ENCODE assay signal across 10 cellular contexts in the genomic region with DNA sequence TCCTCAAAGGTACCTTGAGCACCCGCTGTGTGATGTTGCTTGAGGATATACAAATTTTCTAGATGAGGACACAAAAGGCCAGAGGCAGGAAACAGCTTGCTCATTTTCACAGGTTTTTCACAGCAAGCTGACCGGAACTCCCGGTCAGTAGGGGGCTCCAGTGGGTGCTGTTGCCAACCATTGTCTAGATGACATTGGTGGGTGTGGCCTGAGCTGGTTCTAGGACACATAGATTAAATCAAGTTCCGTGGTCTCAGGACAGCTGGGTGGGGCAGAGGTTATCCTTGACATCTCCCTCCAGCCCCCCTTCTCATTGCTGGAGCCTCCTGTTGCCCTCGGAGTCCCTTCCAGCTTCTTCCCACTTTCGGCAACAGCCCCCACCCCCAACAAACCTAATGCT.
A peak's percentile ranks its signal among the peaks of the same experiment; 100 is the strongest.
DNase-seq lines count a peak whose midpoint lies in the region; ATAC-seq, FAIRE-seq and TF ChIP-seq lines count a peak whose summit lies in the region.
"Had no signal": no experiment of that assay in that cellular context is flagged by ENCODE, and none has a peak within 500 bp of the region (broad histone marks: within the 10 kb centered on the region; RNA-seq: fewer than 3 reads in every experiment).

No MANE protein-coding gene starts in this region.

- H3K4me3 Mint-ChIP-seq in CD14-positive monocyte, result no peak overlapping the region
- H3K4me3 Mint-ChIP-seq: dendritic cell treated with granulocyte-macrophage colony-stimulating factor and Interleukin-4, amounts not matched to agents 40 ng/mL and 50 ng/mL, for 4 days had no signal

- H3K9ac ChIP-seq in Karpas-422 (ENCODE audit: low read length), result no peak overlapping the region

- intact Hi-C loops in CD14-positive monocyte (cut with micrococcal nuclease), result no loop called here
- intact Hi-C loops in breast epithelium (cut with DNase I; ENCODE audit: low total_unique reads), result loop anchor here (2.0 kb wide), 1 partner anchor 68 kb away; no protein-coding TSS in a partner anchor
- intact Hi-C loops in lower lobe of right lung (cut with DNase I), result no loop called here

- no peak overlapping the region for H3K27ac ChIP-seq in Karpas-422 (ENCODE audit: low read length)
- H3K27ac ChIP-seq in breast epithelium, result peak overlapping the region; percentile 4 to 82
- no peak overlapping the region for H3K27ac ChIP-seq in lower lobe of right lung

- peaks cover 0 to 3% of the 10 kb centered on the region in 2 donors for H3K36me3 Mint-ChIP-seq in CD14-positive monocyte

- peak; percentile 1 for DNase-seq in CD14-positive monocyte (ENCODE audit: low spot score)
- peak; percentile 57 for DNase-seq in Karpas-422
- DNase-seq in breast epithelium (ENCODE audit: low spot score in 2 of 2), result peak in 1 of 2 donors; percentile 28
- DNase-seq in lower lobe of right lung, result no peak
- no peak for DNase-seq in GM19239 (ENCODE audit: insufficient read length, low spot score)
- DNase-seq in stimulated activated CD4-positive, alpha-beta T cell treated with anti-CD3 and anti-CD28 coated beads, Interleukin-1b, Interleukin-23, amount 100 ng/mL, for 48 hours, result no peak
- DNase-seq: NCI-H510A treated with DMSO at 0.1 percent for 48 hours had no signal

- H3K4me2 ChIP-seq in Karpas-422 (ENCODE audit: low read depth, low read length, poor library complexity, severe bottlenecking), result no peak overlapping the region

- no peaks in the 10 kb centered on the region for H3K79me2 ChIP-seq in Karpas-422 (ENCODE audit: low read length)

- no peaks in the 10 kb centered on the region for H3K9me2 ChIP-seq in Karpas-422 (replicated peaks; ENCODE audit: insufficient read depth, low read length)

- TF ChIP-seq POLR2A in breast epithelium (IDR thresholded peaks at IDR 0.05), result no peak

- no peaks in the 10 kb centered on the region for H4K20me1 ChIP-seq in Karpas-422 (ENCODE audit: insufficient read depth, low read depth, low read length)

- H3K4me1 Mint-ChIP-seq in CD14-positive monocyte, result peaks cover 10% of the 10 kb centered on the region

- ATAC-seq in lower lobe of right lung, result no peak
- no peak for ATAC-seq in GM19324 (IDR thresholded peaks at IDR 0.05; ENCODE audit: low FRiP score, unreplicated experiment)
- ATAC-seq in HG03280 (IDR thresholded peaks at IDR 0.05; ENCODE audit: unreplicated experiment), result no peak

- H3K27ac Mint-ChIP-seq in CD14-positive monocyte, result no peak overlapping the region
- H3K27ac Mint-ChIP-seq: dendritic cell treated with granulocyte-macrophage colony-stimulating factor and Interleukin-4, amounts not matched to agents 40 ng/mL and 50 ng/mL, for 4 days had no signal

- H3K4me3 ChIP-seq in Karpas-422 (ENCODE audit: low read length) (no peak overlapping the region), breast epithelium (no peak overlapping the region), lower lobe of right lung (no peak overlapping the region)

- TF ChIP-seq CTCF in CD14-positive monocyte (IDR thresholded peaks at IDR 0.05) (no peak), breast epithelium (IDR thresholded peaks at IDR 0.05) (no peak), lower lobe of right lung (IDR thresholded peaks at IDR 0.05) (peak; percentile 16)

- H3K36me3 ChIP-seq in Karpas-422 (ENCODE audit: insufficient read depth, low read length), result no peaks in the 10 kb centered on the region
- H3K36me3 ChIP-seq in breast epithelium, result no peaks in the 10 kb centered on the region
- H3K36me3 ChIP-seq in lower lobe of right lung, result no peaks in the 10 kb centered on the region

- H3K27me3 ChIP-seq in Karpas-422 (ENCODE audit: low read length), result no peaks in the 10 kb centered on the region
- H3K27me3 ChIP-seq in breast epithelium, result no peaks in the 10 kb centered on the region
- peaks cover 15% of the 10 kb centered on the region for H3K27me3 ChIP-seq in lower lobe of right lung (ENCODE audit: low read depth)

- H3K9me3 ChIP-seq in Karpas-422 (ENCODE audit: low read length) (no peaks in the 10 kb centered on the region), breast epithelium (no peaks in the 10 kb centered on the region), lower lobe of right lung (no peaks in the 10 kb centered on the region)

- H3K9me3 Mint-ChIP-seq in CD14-positive monocyte, result no peaks in the 10 kb centered on the region
- H3K9me3 Mint-ChIP-seq: dendritic cell treated with granulocyte-macrophage colony-stimulating factor and Interleukin-4, amounts not matched to agents 40 ng/mL and 50 ng/mL, for 4 days had no signal

- no peak for FAIRE-seq in GM19239 (lab: Jason Lieb, UNC)

- H3K4me1 ChIP-seq in Karpas-422 (ENCODE audit: low read length) (no peaks in the 10 kb centered on the region; the same call in 1 of the 2 replicates), breast epithelium (no peaks in the 10 kb centered on the region), lower lobe of right lung (peaks cover 13% of the 10 kb centered on the region)

- peaks cover 21 to 25% (median 22%) of the 10 kb centered on the region in 3 donors for H3K27me3 Mint-ChIP-seq in CD14-positive monocyte (ENCODE audit: low read depth in 3 of 3)

- H2AFZ ChIP-seq in Karpas-422 (ENCODE audit: low read length), result no peak overlapping the region

Comparison
In these comparisons a context has a peak if more than half of its experiments do, and no peak if none do; other contexts are left out.
1. DNase-seq: peak in CD14-positive monocyte (single experiment) and Karpas-422 (single experiment); none in lower lobe of right lung (single experiment), GM19239 (single experiment) and stimulated activated CD4-positive, alpha-beta T cell treated with anti-CD3 and anti-CD28 coated beads, Interleukin-1b, Interleukin-23, amount 100 ng/mL, for 48 hours (single experiment).
2. H3K27ac ChIP-seq: peak in breast epithelium (2 of 2); none in Karpas-422 (single experiment) and lower lobe of right lung (single experiment).